In genomic region chr2:130264501-130264900, GRCh38 we compare ENCODE assay signal across 24 cellular contexts.
DNase-seq lines count a peak whose midpoint lies in the region; ATAC-seq, FAIRE-seq and TF ChIP-seq lines count a peak whose summit lies in the region.
"Had no signal": no experiment of that assay in that cellular context is flagged by ENCODE, and none has a peak within 500 bp of the region (broad histone marks: within the 10 kb centered on the region; RNA-seq: fewer than 3 reads in every experiment).

No MANE protein-coding gene starts in this region.

- no peak for TF ChIP-seq POLR2A in HepG2 (IDR thresholded peaks at IDR 0.05; ENCODE audit: insufficient read depth in 1 of 2, low read depth in 2 of 2, low read length in 2 of 2)

- TF ChIP-seq CTCF in activated B cell treated with CpG ODN at 0.5 μM for 24 hours (IDR thresholded peaks at IDR 0.05) (no peak), HepG2 (CRISPR knock-in tag; IDR thresholded peaks at IDR 0.05) (no peak)

- CTCF ChIA-PET in activated B cell treated with CpG ODN at 0.5 μM for 24 hours (lab: Charles Lee): no interaction called here
- CTCF ChIA-PET in HepG2 (lab: Yijun Ruan, JAX; ENCODE audit: low intra/inter-chr PET ratio, low total read pairs): no interaction called here

- in situ Hi-C loops in HepG2 (cut with HindIII; ENCODE audit: extremely low pct_ligation_motif_present, low pct_unique_long_range_greater_than_20kb): no loop called here

- H3K4me2 ChIP-seq in BLaER1: peak overlapping the region; percentile 37; the same call in 1 of the 2 replicates
- H3K4me2 ChIP-seq in HepG2 (ENCODE audit: low read depth, low read length): no peak overlapping the region
- H3K4me2 ChIP-seq: A549, GM23338 had no signal

- H3K36me3 ChIP-seq in BLaER1 (no peaks in the 10 kb centered on the region), HepG2 (replicated peaks in 1 of 2; ENCODE audit: control insufficient read depth in 1 of 2, insufficient read depth in 2 of 2, low read length in 2 of 2) (no peaks in the 10 kb centered on the region)

- H3K27ac ChIP-seq in BLaER1 (no peak overlapping the region), HepG2 (ENCODE audit: extremely low read length, insufficient read depth, low read length) (no peak overlapping the region)
- H3K27ac ChIP-seq: A549 had no signal

- no peak for TF ChIP-seq RAD21 in HepG2 (CRISPR knock-in tag; IDR thresholded peaks at IDR 0.05)

- H3K36me3 Mint-ChIP-seq in activated B cell treated with CpG ODN at 0.5 μM for 24 hours (ENCODE audit: low read depth): no peaks in the 10 kb centered on the region
- H3K36me3 Mint-ChIP-seq in stimulated activated naive B cell treated with anti-CD40 and anti-IgM and Interleukin-4, amounts not matched to agents 10 μg/mL and 1 μg/mL and 100 μg/mL, for 72 hours: no peaks in the 10 kb centered on the region
- H3K36me3 Mint-ChIP-seq: CD14-positive monocyte; CD8-positive, alpha-beta memory T cell had no signal

- no peaks in the 10 kb centered on the region for H3K79me2 ChIP-seq in HepG2 (ENCODE audit: insufficient read depth, low read length)

- no peak overlapping the region for H3K27ac Mint-ChIP-seq in activated B cell treated with CpG ODN at 0.5 μM for 24 hours
- peak overlapping the region; percentile 69 for H3K27ac Mint-ChIP-seq in stimulated activated naive B cell treated with anti-CD40 and anti-IgM and Interleukin-4, amounts not matched to agents 10 μg/mL and 1 μg/mL and 100 μg/mL, for 72 hours
- H3K27ac Mint-ChIP-seq: CD14-positive monocyte; CD4-positive, alpha-beta T cell; CD8-positive, alpha-beta memory T cell; GM23338 had no signal

- no peak overlapping the region for H3K9ac ChIP-seq in BLaER1
- no peak overlapping the region for H3K9ac ChIP-seq in HepG2 (ENCODE audit: insufficient read depth, low read depth, low read length)

- no peaks in the 10 kb centered on the region for H3K4me1 Mint-ChIP-seq in activated B cell treated with CpG ODN at 0.5 μM for 24 hours
- no peaks in the 10 kb centered on the region for H3K4me1 Mint-ChIP-seq in stimulated activated naive B cell treated with anti-CD40 and anti-IgM and Interleukin-4, amounts not matched to agents 10 μg/mL and 1 μg/mL and 100 μg/mL, for 72 hours
- H3K4me1 Mint-ChIP-seq: CD14-positive monocyte; CD8-positive, alpha-beta memory T cell had no signal

- peak; percentile 12 for DNase-seq in activated B cell treated with CpG ODN at 0.5 μM for 24 hours
- DNase-seq in mesenteric fat pad (ENCODE audit: low spot score): peak; percentile 84
- no peak for DNase-seq in stimulated activated naive B cell treated with anti-CD40 and anti-IgM and Interleukin-4, amounts not matched to agents 10 μg/mL and 1 μg/mL and 100 μg/mL, for 72 hours
- DNase-seq in HepG2 (ENCODE audit: low spot score): no peak
- DNase-seq in SIG-M5 (lab: John Stamatoyannopoulos, UW): no peak
- DNase-seq: 8988T; ACHN; AML-193; CD4-positive, alpha-beta T cell; CD8-positive, alpha-beta memory T cell; DMS 273 treated with DMSO at 0.1 percent for 48 hours; DMS79; EL; GDM1; H9 had no signal

- FAIRE-seq in HepG2 (lab: Jason Lieb, UNC): no peak
- FAIRE-seq: A549, D721Med, GM12878, GM19239 had no signal

- intact Hi-C loops in activated B cell treated with CpG ODN at 0.5 μM for 24 hours (cut with micrococcal nuclease): no loop called here
- intact Hi-C loops in HepG2 (cut with micrococcal nuclease; ENCODE audit: unreplicated experiment): no loop called here

- WGBS in HepG2 (ENCODE audit: low lambda C conversion rate): 6% methylated on average over 5 of the region's 5 CpGs

- POLR2A ChIA-PET in activated B cell treated with CpG ODN at 0.5 μM for 24 hours (lab: Charles Lee): no interaction called here
- POLR2A ChIA-PET in HepG2 (lab: Yijun Ruan, JAX): no interaction called here

- no peak overlapping the region for H2AFZ ChIP-seq in HepG2 (ENCODE audit: low read length)
- H2AFZ ChIP-seq: GM23338 had no signal

- TF ChIP-seq EP300 in HepG2 (IDR thresholded peaks at IDR 0.05; ENCODE audit: low read depth in 2 of 2, low read length in 2 of 2): no peak
- no peak for TF ChIP-seq EP300 in HepG2 (CRISPR knock-in tag; IDR thresholded peaks at IDR 0.05; ENCODE audit: borderline replicate concordance)

- H3K4me1 ChIP-seq in BLaER1 (peaks cover 31% of the 10 kb centered on the region), HepG2 (ENCODE audit: insufficient read depth, low read length) (no peaks in the 10 kb centered on the region)
- H3K4me1 ChIP-seq: A549 had no signal

- H3K9me3 Mint-ChIP-seq in activated B cell treated with CpG ODN at 0.5 μM for 24 hours: no peaks in the 10 kb centered on the region
- H3K9me3 Mint-ChIP-seq in stimulated activated naive B cell treated with anti-CD40 and anti-IgM and Interleukin-4, amounts not matched to agents 10 μg/mL and 1 μg/mL and 100 μg/mL, for 72 hours: peaks cover 2 to 3% of the 10 kb centered on the region in 2 donors
- H3K9me3 Mint-ChIP-seq: CD4-positive, alpha-beta T cell; GM23338 had no signal

- H4K20me1 ChIP-seq in BLaER1 (no peaks in the 10 kb centered on the region), HepG2 (ENCODE audit: insufficient read depth, low read length) (no peaks in the 10 kb centered on the region)

- H3K27me3 ChIP-seq in BLaER1: no peaks in the 10 kb centered on the region
- H3K27me3 ChIP-seq in HepG2 (ENCODE audit: control insufficient read depth in 1 of 2, insufficient read depth in 2 of 2, low read length in 2 of 2): peaks cover 6 to 62% of the 10 kb centered on the region in 2 experiments; a peak in 4 of 5 replicates

- peaks cover 11% of the 10 kb centered on the region for H3K27me3 Mint-ChIP-seq in activated B cell treated with CpG ODN at 0.5 μM for 24 hours
- H3K27me3 Mint-ChIP-seq in stimulated activated naive B cell treated with anti-CD40 and anti-IgM and Interleukin-4, amounts not matched to agents 10 μg/mL and 1 μg/mL and 100 μg/mL, for 72 hours: peaks cover 29 to 38% of the 10 kb centered on the region in 2 donors

- no peak for ATAC-seq in activated B cell treated with CpG ODN at 0.5 μM for 24 hours (ENCODE audit: low read depth)
- no peak for ATAC-seq in stimulated activated naive B cell treated with anti-CD40 and anti-IgM and Interleukin-4, amounts not matched to agents 10 μg/mL and 1 μg/mL and 100 μg/mL, for 72 hours (replicated peaks)
- no peak for ATAC-seq in activated CD4-positive, CD25-positive, alpha-beta regulatory T cell treated with anti-CD3 and anti-CD28 coated beads, Interleukin-2, amount 50 U/mL, for 24 hours
- ATAC-seq in HepG2: no peak
- ATAC-seq: A549, GM12878, GM23338, HCT116 had no signal

- H3K4me3 ChIP-seq in BLaER1 (no peak overlapping the region), HepG2 (replicated peaks in 1 of 3; ENCODE audit: insufficient read depth in 1 of 3, low read depth in 2 of 3, low read length in 3 of 3) (no peak overlapping the region)
- H3K4me3 ChIP-seq: A549, GM12878, GM23338 had no signal

- no peaks in the 10 kb centered on the region for H3K9me3 ChIP-seq in BLaER1
- H3K9me3 ChIP-seq in HepG2 (ENCODE audit: low read length): no peaks in the 10 kb centered on the region
- H3K9me3 ChIP-seq: A549 had no signal

- BruUV-seq in HepG2 (replicated peaks; lab: Mats Ljungman, UMichigan): no TSS peak

- no peak overlapping the region for H3K4me3 Mint-ChIP-seq in activated B cell treated with CpG ODN at 0.5 μM for 24 hours
- H3K4me3 Mint-ChIP-seq in stimulated activated naive B cell treated with anti-CD40 and anti-IgM and Interleukin-4, amounts not matched to agents 10 μg/mL and 1 μg/mL and 100 μg/mL, for 72 hours: no peak overlapping the region
- H3K4me3 Mint-ChIP-seq: CD14-positive monocyte; CD4-positive, alpha-beta T cell; CD8-positive, alpha-beta memory T cell; GM23338; H9 had no signal

TF ChIP-seq in HepG2, 621 proteins besides CTCF, POLR2A, EP300 and RAD21 (continues in another document):
- TF ChIP-seq LRRFIP1 (CRISPR knock-in tag; conservative IDR thresholded peaks at IDR 0.05) (no peak), EHMT2 (IDR thresholded peaks at IDR 0.05; ENCODE audit: borderline replicate concordance, low read depth, low read length) (no peak), ZBTB39 (CRISPR knock-in tag; IDR thresholded peaks at IDR 0.05) (no peak), ZMAT5 (CRISPR knock-in tag; IDR thresholded peaks at IDR 0.05; ENCODE audit: borderline replicate concordance, low read depth) (no peak), HNRNPK (IDR thresholded peaks at IDR 0.05; ENCODE audit: low read depth, low read length, poor library complexity, severe bottlenecking) (no peak)

Comparison
In these comparisons a context has a peak if more than half of its experiments do, and no peak if none do; other contexts are left out.
1. DNase-seq: peak in activated B cell treated with CpG ODN at 0.5 μM for 24 hours (single experiment) and mesenteric fat pad (single experiment); none in stimulated activated naive B cell treated with anti-CD40 and anti-IgM and Interleukin-4, amounts not matched to agents 10 μg/mL and 1 μg/mL and 100 μg/mL, for 72 hours (single experiment), HepG2 (single experiment) and SIG-M5 (single experiment).